In genomic region chr1:18913065-18913502, GRCh38 we compare ENCODE assay signal across 8 cellular contexts. TPM values are rescaled to one million over a fixed set of nuclear protein-coding genes. Genes with fewer than 3 reads are reported as not detected.
A peak's percentile ranks its signal among the peaks of the same experiment; 100 is the strongest.
DNase-seq lines count a peak whose midpoint lies in the region; ATAC-seq and TF ChIP-seq lines count a peak whose summit lies in the region.

No MANE protein-coding gene starts in this region.

- H2BK120ac ChIP-seq in trophoblast cell (ENCODE audit: insufficient read depth, low read length, poor library complexity), result peak overlapping the region; percentile 40

- peak overlapping the region; percentile 2 for H2BK12ac ChIP-seq in trophoblast cell (ENCODE audit: low read length)

- peak; percentile 77 to 79 for TF ChIP-seq CTCF in tibial artery (IDR thresholded peaks at IDR 0.05)

- peak overlapping the region; percentile 41 for H3K4ac ChIP-seq in trophoblast cell (ENCODE audit: low read depth, low read length)

- H3K4me1 ChIP-seq in trophoblast cell (ENCODE audit: control insufficient read depth in 1 of 2, insufficient read depth in 2 of 2, low read length in 2 of 2) (peaks cover 12 to 17% of the 10 kb centered on the region in 2 experiments), tibial artery (peaks cover 0 to 38% (median 27%) of the 10 kb centered on the region in 4 donors)

- H3K4me3 ChIP-seq in trophoblast cell (ENCODE audit: low read depth, low read length) (no peak overlapping the region), tibial artery (no peak overlapping the region)

- H3K79me1 ChIP-seq in trophoblast cell (ENCODE audit: low read length), result peaks cover 11% of the 10 kb centered on the region

- H3K23ac ChIP-seq in trophoblast cell (ENCODE audit: low read length), result no peak overlapping the region

- no peak for ATAC-seq in GM18907 (IDR thresholded peaks at IDR 0.05; ENCODE audit: unreplicated experiment)

- H3K27me3 ChIP-seq in trophoblast cell (ENCODE audit: insufficient read depth, low read length) (no peaks in the 10 kb centered on the region), tibial artery (no peaks in the 10 kb centered on the region)

- peaks cover 1% of the 10 kb centered on the region for H3K79me2 ChIP-seq in trophoblast cell (ENCODE audit: control insufficient read depth, insufficient read depth, low read length, poor library complexity)

- H4K91ac ChIP-seq in trophoblast cell (ENCODE audit: low read depth, low read length), result peak overlapping the region; percentile 81

- intact Hi-C loops in tibial artery (cut with DNase I; ENCODE audit: low total_unique reads), result loop anchor here (5.0 kb wide), 1 partner anchor 39 kb away; no protein-coding TSS in a partner anchor

- H3K36me3 ChIP-seq in trophoblast cell (ENCODE audit: control insufficient read depth in 1 of 2, insufficient read depth in 2 of 2, low read length in 2 of 2) (peaks cover 68 to 71% of the 10 kb centered on the region in 2 experiments), tibial artery (peaks cover 22 to 70% (median 49%) of the 10 kb centered on the region in 3 donors)

- peak overlapping the region; percentile 7 for H3K18ac ChIP-seq in trophoblast cell (ENCODE audit: low read length)

- H3K4me2 ChIP-seq in trophoblast cell (ENCODE audit: low read length), result no peak overlapping the region

- peak overlapping the region; percentile 56 for H2AFZ ChIP-seq in trophoblast cell (ENCODE audit: insufficient read depth, low read length, poor library complexity)

- H4K12ac ChIP-seq in trophoblast cell (ENCODE audit: low read depth, low read length), result peak overlapping the region; percentile 10

- H3K9me3 ChIP-seq in trophoblast cell (ENCODE audit: insufficient read depth, low read depth, low read length) (peaks cover 3% of the 10 kb centered on the region), tibial artery (no peaks in the 10 kb centered on the region)

- no peak overlapping the region for H3K9ac ChIP-seq in trophoblast cell (ENCODE audit: low read length)

- peak overlapping the region; percentile 44 for H3K14ac ChIP-seq in trophoblast cell (ENCODE audit: low read length)

- H4K8ac ChIP-seq in trophoblast cell (ENCODE audit: low read depth, low read length), result peak overlapping the region; percentile 13

- H3K27ac ChIP-seq in trophoblast cell (ENCODE audit: low read depth, low read length) (peak overlapping the region; percentile 11), tibial artery (peak overlapping the region; percentile 72 to 75)

- WGBS in trophoblast cell (ENCODE audit: extremely low coverage, insufficient coverage, insufficient read length), result no CpG with 5 or more reads among the region's 14 CpGs

- H2AK5ac ChIP-seq in trophoblast cell (ENCODE audit: low read length), result peak overlapping the region; percentile 21

- DNase-seq in DMS53 treated with DMSO at 0.1 percent for 48 hours (lab: John Stamatoyannopoulos, UW; ENCODE audit: unreplicated experiment) (peak; percentile 5), HT-29 (ENCODE audit: low spot score) (peak; percentile 87), SK-N-DZ (ENCODE audit: low spot score) (peak; percentile 65), globus pallidus (ENCODE audit: low spot score) (peak; percentile 79), trophoblast cell (peak; percentile 73 to 75), tibial artery (peak; percentile 82 to 89)
- DNase-seq in activated naive CD4-positive, alpha-beta T cell (lab: John Stamatoyannopoulos, UW), result peak; percentile 32 to 71 (median 58)

- H2BK5ac ChIP-seq in trophoblast cell (ENCODE audit: low read depth, low read length, poor library complexity), result peak overlapping the region; percentile 16

RNA-seq across cellular contexts. Expression of gene ALDH4A1, which starts 10.7 kb away (rescaled TPM):
- total RNA-seq in HT-29 (2014; rRNA removed; shearing (Covaris generic)), result 60.7 and 68.0 TPM in 2 replicates
- polyA plus RNA-seq in SK-N-DZ (2014; cell fraction: cytosol; rRNA removed), result 17.8 and 24.8 TPM in 2 replicates
- 45.7 and 51.6 TPM in 2 replicates for polyA plus RNA-seq in SK-N-DZ (2014; cell fraction: nucleus; rRNA removed)
- polyA plus RNA-seq in trophoblast cell (2013), result 34.2 and 35.7 TPM in 2 replicates

RNA-seq across cellular contexts. Expression of gene IFFO2, which starts 43.4 kb away (rescaled TPM):
- 93.6 and 101 TPM in 2 replicates for total RNA-seq in HT-29 (2014; rRNA removed; shearing (Covaris generic))
- 1.0 and 1.1 TPM in 2 replicates for polyA plus RNA-seq in SK-N-DZ (2014; cell fraction: cytosol; rRNA removed)
- polyA plus RNA-seq in SK-N-DZ (2014; cell fraction: nucleus; rRNA removed), result 0.13 and 0.33 TPM in 2 replicates
- polyA plus RNA-seq in trophoblast cell (2013), result 18.2 and 19.5 TPM in 2 replicates

RNA-seq across cellular contexts. Expression of gene TAS1R2, which starts 53.6 kb away (rescaled TPM):
- total RNA-seq in HT-29 (2014; rRNA removed; shearing (Covaris generic)), result not detected in 2 replicates
- polyA plus RNA-seq in SK-N-DZ (2014; cell fraction: cytosol; rRNA removed), result not detected in 2 replicates
- not detected in 2 replicates for polyA plus RNA-seq in SK-N-DZ (2014; cell fraction: nucleus; rRNA removed)
- polyA plus RNA-seq in trophoblast cell (2013), result 0.01 TPM in 1 of 2 replicates, not detected in the other

Comparison
In these comparisons a context has a peak if more than half of its experiments do, and no peak if none do; other contexts are left out.
1. DNase-seq: peak in every context shown above with its lines; median percentile 87 in HT-29; 86 in tibial artery; 79 in globus pallidus; 74 in trophoblast cell; 65 in SK-N-DZ; 58 in activated naive CD4-positive, alpha-beta T cell; 5 in DMS53 treated with DMSO at 0.1 percent for 48 hours.